ENCODE assay signal across 18 cellular contexts in the genomic region with DNA sequence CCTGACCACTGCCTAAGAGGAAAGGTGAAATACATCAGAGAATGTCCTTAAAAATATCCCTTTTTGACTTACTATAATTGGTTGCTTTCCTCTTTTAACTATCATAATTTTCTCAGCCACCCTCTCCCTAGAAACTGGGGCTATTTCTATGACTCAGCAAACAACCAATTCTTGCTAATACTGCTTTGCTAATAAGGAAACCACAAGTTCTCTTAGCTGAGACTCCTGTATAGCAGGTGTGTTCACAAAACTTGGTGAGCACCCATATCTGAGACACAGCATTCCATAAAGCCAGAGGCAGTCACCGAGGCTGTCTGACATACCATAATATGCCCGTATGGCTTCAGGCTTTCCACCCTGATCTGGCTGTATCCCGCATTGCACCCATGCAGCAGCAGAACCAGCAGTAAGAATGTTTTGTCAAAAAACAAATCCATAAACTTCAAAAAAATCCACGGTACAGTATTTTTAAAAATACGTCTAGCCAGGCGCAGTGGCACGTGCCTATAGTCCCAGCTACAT.
A peak's percentile ranks its signal among the peaks of the same experiment; 100 is the strongest.
DNase-seq lines count a peak whose midpoint lies in the region; ATAC-seq, FAIRE-seq and TF ChIP-seq lines count a peak whose summit lies in the region.
"Had no signal": no experiment of that assay in that cellular context is flagged by ENCODE, and none has a peak within 500 bp of the region (broad histone marks: within the 10 kb centered on the region; RNA-seq: fewer than 3 reads in every experiment).

No MANE protein-coding gene starts in this region.

- intact Hi-C loops in K562 (cut with micrococcal nuclease) = no loop called here
- intact Hi-C loops in HepG2 (cut with micrococcal nuclease; ENCODE audit: unreplicated experiment) = no loop called here

- TF ChIP-seq POLR2A in K562 (conservative IDR thresholded peaks at IDR 0.05) (no peak), HepG2 (IDR thresholded peaks at IDR 0.05; ENCODE audit: insufficient read depth in 1 of 2, low read depth in 2 of 2, low read length in 2 of 2) (no peak)

- H3K9ac ChIP-seq in K562 (ENCODE audit: insufficient read depth in 1 of 2, low read depth in 2 of 2, low read length in 2 of 2) (no peak overlapping the region), HepG2 (ENCODE audit: insufficient read depth, low read depth, low read length) (no peak overlapping the region)

- CTCF ChIA-PET in K562 (lab: Yijun Ruan, JAX; ENCODE audit: low intra/inter-chr PET ratio) (no interaction called here), HepG2 (lab: Yijun Ruan, JAX; ENCODE audit: low intra/inter-chr PET ratio, low total read pairs) (no interaction called here)

- WGBS in K562 (ENCODE audit: insufficient coverage, low coverage, missing lambda C conversion rate) = 0% methylated on average over 7 of the region's 7 CpGs
- 97% methylated on average over 7 of the region's 7 CpGs for WGBS in HepG2 (ENCODE audit: low lambda C conversion rate)

- H3K4me2 ChIP-seq in K562 (ENCODE audit: insufficient read depth, low read length) (no peak overlapping the region), HepG2 (ENCODE audit: low read depth, low read length) (no peak overlapping the region)

- FAIRE-seq in K562 (lab: Jason Lieb, UNC) (no peak), HepG2 (lab: Jason Lieb, UNC) (no peak)
- FAIRE-seq: GM12892 had no signal

- H4K20me1 ChIP-seq in K562 (replicated peaks; ENCODE audit: control insufficient read depth, insufficient read depth, low read length) = 0 out of 2 replicates have a peak, but pooled peaks cover 5% of the 10 kb centered on the region
- H4K20me1 ChIP-seq in HepG2 (ENCODE audit: insufficient read depth, low read length) = no peaks in the 10 kb centered on the region

- ATAC-seq in GM18508 (IDR thresholded peaks at IDR 0.05; ENCODE audit: insufficient read depth, unreplicated experiment) = peak; percentile 65
- peak; percentile 81 for ATAC-seq in GM21528 (IDR thresholded peaks at IDR 0.05; ENCODE audit: low FRiP score, unreplicated experiment)
- peak; percentile 86 for ATAC-seq in HG03060 (IDR thresholded peaks at IDR 0.05; ENCODE audit: low read depth, unreplicated experiment)
- ATAC-seq in K562 = no peak
- no peak for ATAC-seq in HG03439 (IDR thresholded peaks at IDR 0.05; ENCODE audit: unreplicated experiment)
- ATAC-seq in HepG2 = no peak
- ATAC-seq: gastrocnemius medialis, WTC11 had no signal

- no peak overlapping the region for H2AFZ ChIP-seq in K562 (ENCODE audit: low read depth, low read length)
- no peak overlapping the region for H2AFZ ChIP-seq in HepG2 (ENCODE audit: low read length)

- no peak for TF ChIP-seq EP300 in K562 (IDR thresholded peaks at IDR 0.05; ENCODE audit: low read length)
- no peak for TF ChIP-seq EP300 in HepG2 (IDR thresholded peaks at IDR 0.05; ENCODE audit: low read depth in 2 of 2, low read length in 2 of 2)
- TF ChIP-seq EP300 in HepG2 (CRISPR knock-in tag; IDR thresholded peaks at IDR 0.05; ENCODE audit: borderline replicate concordance) = no peak

- H3K9me1 ChIP-seq in K562 (ENCODE audit: control insufficient read depth, insufficient read depth, low read length) = no peaks in the 10 kb centered on the region

- H3K4me3 ChIP-seq in K562 (no peak overlapping the region), HepG2 (replicated peaks in 1 of 3; ENCODE audit: insufficient read depth in 1 of 3, low read depth in 2 of 3, low read length in 3 of 3) (no peak overlapping the region)
- H3K4me3 ChIP-seq: dorsolateral prefrontal cortex, gastrocnemius medialis had no signal

- in situ Hi-C loops in K562 (cut with MboI) = loop anchor here (5.0 kb wide), 1 partner anchor 42 kb away; no protein-coding TSS in a partner anchor
- in situ Hi-C loops in HepG2 (cut with HindIII; ENCODE audit: extremely low pct_ligation_motif_present, low pct_unique_long_range_greater_than_20kb) = no loop called here

- POLR2A ChIA-PET in K562 (lab: Yijun Ruan, JAX) = interaction anchor here (0.8 kb wide), 1 partner anchor 198 kb away, joined by 3 read pairs; no protein-coding TSS in a partner anchor
- POLR2A ChIA-PET in HepG2 (lab: Yijun Ruan, JAX) = no interaction called here

- H3K4me1 ChIP-seq in K562 (replicated peaks in 1 of 2; ENCODE audit: control insufficient read depth in 2 of 2, insufficient read depth in 2 of 2, low read length in 2 of 2) (no peaks in the 10 kb centered on the region), HepG2 (ENCODE audit: insufficient read depth, low read length) (0 out of 2 replicates have a peak, but pooled peaks cover 6% of the 10 kb centered on the region)
- H3K4me1 ChIP-seq: gastrocnemius medialis had no signal

- H3K79me2 ChIP-seq in K562 (ENCODE audit: control insufficient read depth, insufficient read depth, low read length) = no peaks in the 10 kb centered on the region
- no peaks in the 10 kb centered on the region for H3K79me2 ChIP-seq in HepG2 (ENCODE audit: insufficient read depth, low read length)

- DNase-seq in K562 (ENCODE audit: extremely low read depth in 1 of 4, low spot score in 3 of 4) (no peak), LoVo (ENCODE audit: low spot score) (no peak), kidney tubule cell (ENCODE audit: low spot score) (no peak), HepG2 (ENCODE audit: low spot score) (no peak)
- DNase-seq: activated T-cell treated with anti-CD3 and anti-CD28 coated beads for 4 hours, amniotic stem cell, DMS153, dorsolateral prefrontal cortex, gastrocnemius medialis, IMR-90, islet precursor cell, NCI-H1694 treated with DMSO at 0.1 percent for 48 hours had no signal

- BruUV-seq in K562 (replicated peaks; lab: Mats Ljungman, UMichigan) (no TSS peak), HepG2 (replicated peaks; lab: Mats Ljungman, UMichigan) (no TSS peak)

- H3K9me3 ChIP-seq in K562 (replicated peaks; ENCODE audit: control insufficient read depth, insufficient read depth, low read depth, low read length) (no peaks in the 10 kb centered on the region), HepG2 (ENCODE audit: low read length) (no peaks in the 10 kb centered on the region)
- H3K9me3 ChIP-seq: gastrocnemius medialis had no signal

- TF ChIP-seq CTCF in K562 (IDR thresholded peaks at IDR 0.05 in 2 of 3, conservative IDR thresholded peaks at IDR 0.05 in 1 of 3; ENCODE audit: insufficient read depth in 2 of 3, low read depth in 1 of 3, low read length in 3 of 3) (no peak), HepG2 (CRISPR knock-in tag; IDR thresholded peaks at IDR 0.05) (no peak)

- TF ChIP-seq RAD21 in K562 (CRISPR knock-in tag; conservative IDR thresholded peaks at IDR 0.05 in 1 of 2, IDR thresholded peaks at IDR 0.05 in 1 of 2) = no peak
- TF ChIP-seq RAD21 in HepG2 (CRISPR knock-in tag; IDR thresholded peaks at IDR 0.05) = no peak

- H3K27me3 ChIP-seq in K562 (ENCODE audit: control insufficient read depth in 2 of 2, insufficient read depth in 2 of 2, low read length in 2 of 2) (peaks cover 36 to 43% of the 10 kb centered on the region in 2 experiments), HepG2 (ENCODE audit: control insufficient read depth in 1 of 2, insufficient read depth in 2 of 2, low read length in 2 of 2) (no peaks in the 10 kb centered on the region)
- H3K27me3 ChIP-seq: dorsolateral prefrontal cortex had no signal

- H3K27ac ChIP-seq in K562 (ENCODE audit: extremely low read depth, low read depth, low read length) (no peak overlapping the region), HepG2 (ENCODE audit: extremely low read length, insufficient read depth, low read length) (no peak overlapping the region)
- H3K27ac ChIP-seq: dorsolateral prefrontal cortex, gastrocnemius medialis had no signal

- H3K36me3 ChIP-seq in K562 (ENCODE audit: control insufficient read depth, insufficient read depth, low read length) = no peaks in the 10 kb centered on the region
- no peaks in the 10 kb centered on the region for H3K36me3 ChIP-seq in HepG2 (replicated peaks in 1 of 2; ENCODE audit: control insufficient read depth in 1 of 2, insufficient read depth in 2 of 2, low read length in 2 of 2)
- H3K36me3 ChIP-seq: gastrocnemius medialis had no signal

TF ChIP-seq in K562, 482 proteins besides CTCF, POLR2A, EP300 and RAD21 (continues in another document):
- peak; percentile 28 for TF ChIP-seq MAFG (tag; conservative IDR thresholded peaks at IDR 0.05)
- peak; percentile 43; the same call in 1 of the 2 replicates for TF ChIP-seq ZNF316 (IDR thresholded peaks at IDR 0.05)
- TF ChIP-seq C11orf30 (IDR thresholded peaks at IDR 0.05; ENCODE audit: low read depth) = peak; percentile 35; the same call in 1 of the 2 replicates
- TF ChIP-seq NFE2 (IDR thresholded peaks at IDR 0.05; ENCODE audit: low read depth) = peak; percentile 23; the same call in 1 of the 2 replicates
- TF ChIP-seq, protein P1, sequence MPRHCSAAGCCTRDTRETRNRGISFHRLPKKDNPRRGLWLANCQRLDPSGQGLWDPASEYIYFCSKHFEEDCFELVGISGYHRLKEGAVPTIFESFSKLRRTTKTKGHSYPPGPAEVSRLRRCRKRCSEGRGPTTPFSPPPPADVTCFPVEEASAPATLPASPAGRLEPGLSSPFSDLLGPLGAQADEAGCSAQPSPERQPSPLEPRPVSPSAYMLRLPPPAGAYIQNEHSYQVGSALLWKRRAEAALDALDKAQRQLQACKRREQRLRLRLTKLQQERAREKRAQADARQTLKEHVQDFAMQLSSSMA (CRISPR knock-in tag; IDR thresholded peaks at IDR 0.05) = no peak
- TF ChIP-seq PHF8 (IDR thresholded peaks at IDR 0.05; ENCODE audit: borderline replicate concordance, low read length) = 0 out of 2 replicates have a peak, but pooled peaks have one; percentile 2

TF ChIP-seq in HepG2, 621 proteins besides CTCF, POLR2A, EP300 and RAD21:
- TF ChIP-seq AKAP8 (CRISPR knock-in tag; IDR thresholded peaks at IDR 0.05) (no peak), HMG20A (CRISPR knock-in tag; IDR thresholded peaks at IDR 0.05; ENCODE audit: borderline replicate concordance) (no peak), MAFK (conservative IDR thresholded peaks at IDR 0.05 in 1 of 2, IDR thresholded peaks at IDR 0.05 in 1 of 2; ENCODE audit: low read length in 2 of 2) (peak in 1 of 2 experiments; percentile 19; a peak in 1 of 4 replicates)

Comparison
In these comparisons a context has a peak if more than half of its experiments do, and no peak if none do; other contexts are left out.
1. ATAC-seq: peak in GM18508 (single experiment), GM21528 (single experiment) and HG03060 (single experiment); none in K562 (single experiment), HG03439 (single experiment) and HepG2 (single experiment).